ENCODE assay signal across 31 cellular contexts in the genomic region with DNA sequence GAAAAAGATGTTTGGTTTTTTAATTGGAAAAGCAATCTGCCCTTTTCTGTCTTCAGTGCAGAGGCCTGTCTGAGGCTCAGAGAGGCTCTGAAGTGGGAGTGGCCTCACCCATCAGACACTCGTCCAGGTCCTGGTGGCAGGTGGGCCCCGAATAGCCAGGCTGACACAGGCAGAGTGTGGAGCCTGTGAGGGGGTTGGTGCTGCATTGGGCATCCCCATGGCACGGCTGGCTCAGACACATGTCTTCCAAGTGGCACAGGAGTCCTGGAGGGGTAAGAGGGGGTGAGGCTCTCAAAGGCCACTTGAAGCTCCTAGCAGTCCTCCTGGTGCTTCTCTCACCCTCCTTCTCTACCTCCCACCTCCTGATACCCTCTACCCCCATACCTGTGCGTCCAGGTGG.
"Had no signal": no experiment of that assay in that cellular context is flagged by ENCODE, and none has a peak within 500 bp of the region (broad histone marks: within the 10 kb centered on the region; RNA-seq: fewer than 3 reads in every experiment).

No MANE protein-coding gene starts in this region.

- H3K4me3 Mint-ChIP-seq: activated B cell treated with CpG ODN at 0.5 μM for 24 hours; activated CD8-positive, alpha-beta T cell treated with anti-CD3 and anti-CD28 coated beads for 36 hours; activated naive CD8-positive, alpha-beta T cell; activated T-helper 1 cell treated with anti-CD3 and anti-CD28 coated beads, Interleukin-12 subunit alpha, Interleukin-12 subunit beta, Interleukin-2, Interleukin-4 antibody, amounts not matched to agents 30 ng/mL and 10 ng/mL and 1 ng/mL, durations not matched to agents 14 hours and 24 hours and 36 hours; T-helper 17 cell; T-helper 2 cell treated with Interferon-gamma antibody and Interleukin-4, amounts not matched to agents 5 μg/mL and 100 μg/mL, for 36 hours had no signal

- H3K27me3 Mint-ChIP-seq: activated B cell treated with CpG ODN at 0.5 μM for 24 hours; activated CD8-positive, alpha-beta T cell treated with anti-CD3 and anti-CD28 coated beads for 36 hours had no signal

- H3K27me3 ChIP-seq: brain microvascular endothelial cell, gastrocnemius medialis, heart left ventricle had no signal

- ATAC-seq: activated CD4-positive, CD25-positive, alpha-beta regulatory T cell treated with anti-CD3 and anti-CD28 coated beads, Interleukin-2, amount 50 U/mL, for 24 hours; activated CD8-positive, alpha-beta T cell treated with anti-CD3 and anti-CD28 coated beads for 36 hours; esophagus mucosa; gastrocnemius medialis; heart left ventricle; T-helper 17 cell had no signal

- H3K27ac ChIP-seq: brain microvascular endothelial cell, heart left ventricle, WERI-Rb-1 had no signal

- H3K4me3 ChIP-seq: gastrocnemius medialis, heart left ventricle had no signal

- H3K9me3 ChIP-seq: gastrocnemius medialis, heart left ventricle had no signal

- H3K27ac Mint-ChIP-seq: activated CD8-positive, alpha-beta T cell treated with anti-CD3 and anti-CD28 coated beads for 36 hours; activated naive CD8-positive, alpha-beta T cell; activated T-helper 1 cell treated with anti-CD3 and anti-CD28 coated beads, Interleukin-12 subunit alpha, Interleukin-12 subunit beta, Interleukin-2, Interleukin-4 antibody, amounts not matched to agents 30 ng/mL and 10 ng/mL and 1 ng/mL, durations not matched to agents 14 hours and 24 hours and 36 hours; activated T-helper 2 cell treated with anti-CD3 and anti-CD28 coated beads, Interferon-gamma antibody, Interleukin-2, Interleukin-4, amounts not matched to agents 10 μg/mL and 5 μg/mL and 100 μg/mL, durations not matched to agents 14 hours and 24 hours and 36 hours; T-helper 17 cell; T-helper 2 cell treated with Interferon-gamma antibody and Interleukin-4, amounts not matched to agents 5 μg/mL and 100 μg/mL, for 36 hours had no signal

- H3K9me3 Mint-ChIP-seq: activated B cell treated with CpG ODN at 0.5 μM for 24 hours; activated CD8-positive, alpha-beta T cell treated with anti-CD3 and anti-CD28 coated beads for 36 hours; activated T-helper 1 cell treated with anti-CD3 and anti-CD28 coated beads, Interleukin-12 subunit alpha, Interleukin-12 subunit beta, Interleukin-2, Interleukin-4 antibody, amounts not matched to agents 30 ng/mL and 10 ng/mL and 1 ng/mL, durations not matched to agents 14 hours and 24 hours and 36 hours; activated T-helper 2 cell treated with anti-CD3 and anti-CD28 coated beads, Interferon-gamma antibody, Interleukin-2, Interleukin-4, amounts not matched to agents 10 μg/mL and 5 μg/mL and 100 μg/mL, durations not matched to agents 14 hours and 24 hours and 36 hours; T-helper 2 cell treated with Interferon-gamma antibody and Interleukin-4, amounts not matched to agents 5 μg/mL and 100 μg/mL, for 36 hours had no signal

- H3K36me3 ChIP-seq: brain microvascular endothelial cell, gastrocnemius medialis, WERI-Rb-1 had no signal

- DNase-seq: activated B cell treated with CpG ODN at 0.5 μM for 24 hours; activated CD4-positive, alpha-beta T cell treated with anti-CD3 and anti-CD28 coated beads for 48 hours; activated CD4-positive, alpha-beta T cell treated with anti-CD3 and anti-CD28 coated beads, Interleukin-2, amount 50 U/mL, for 1 hour; activated CD4-positive, alpha-beta T cell treated with anti-CD3 and anti-CD28 coated beads, Interleukin-2, amount 50 U/mL, for 48 hours; activated CD8-positive, alpha-beta memory T cell treated with anti-CD3 and anti-CD28 coated beads for 24 hours; activated CD8-positive, alpha-beta memory T cell treated with anti-CD3 and anti-CD28 coated beads, Interleukin-2, amount 50 U/mL, for 4 hours; activated CD8-positive, alpha-beta T cell treated with anti-CD3 and anti-CD28 coated beads for 36 hours; activated gamma-delta T cell treated with Interleukin-2 at 50 U/mL for 16 hours; activated naive CD4-positive, alpha-beta T cell treated with anti-CD3 and anti-CD28 coated beads, Interleukin-2, amount 50 U/mL, for 16 hours; activated naive CD4-positive, alpha-beta T cell treated with Interleukin-2 at 50 U/mL for 16 hours; activated T-cell treated with anti-CD3 and anti-CD28 coated beads, Interleukin-2, amount 50 U/mL, for 1 hour; activated T-cell treated with anti-CD3 and anti-CD28 coated beads, Interleukin-2, amount 50 U/mL, for 48 hours; amniotic stem cell; anterior cingulate cortex; brain microvascular endothelial cell; cortex of kidney; effector CD8-positive, alpha-beta T cell; foreskin fibroblast; gastrocnemius medialis; glutamatergic neuron; heart left ventricle; T-helper 1 cell; T-helper 17 cell; T1000; WERI-Rb-1 had no signal

- H3K4me1 ChIP-seq: gastrocnemius medialis had no signal
